Comparison of ENCODE assay signal across 1 cellular context in the genomic region with DNA sequence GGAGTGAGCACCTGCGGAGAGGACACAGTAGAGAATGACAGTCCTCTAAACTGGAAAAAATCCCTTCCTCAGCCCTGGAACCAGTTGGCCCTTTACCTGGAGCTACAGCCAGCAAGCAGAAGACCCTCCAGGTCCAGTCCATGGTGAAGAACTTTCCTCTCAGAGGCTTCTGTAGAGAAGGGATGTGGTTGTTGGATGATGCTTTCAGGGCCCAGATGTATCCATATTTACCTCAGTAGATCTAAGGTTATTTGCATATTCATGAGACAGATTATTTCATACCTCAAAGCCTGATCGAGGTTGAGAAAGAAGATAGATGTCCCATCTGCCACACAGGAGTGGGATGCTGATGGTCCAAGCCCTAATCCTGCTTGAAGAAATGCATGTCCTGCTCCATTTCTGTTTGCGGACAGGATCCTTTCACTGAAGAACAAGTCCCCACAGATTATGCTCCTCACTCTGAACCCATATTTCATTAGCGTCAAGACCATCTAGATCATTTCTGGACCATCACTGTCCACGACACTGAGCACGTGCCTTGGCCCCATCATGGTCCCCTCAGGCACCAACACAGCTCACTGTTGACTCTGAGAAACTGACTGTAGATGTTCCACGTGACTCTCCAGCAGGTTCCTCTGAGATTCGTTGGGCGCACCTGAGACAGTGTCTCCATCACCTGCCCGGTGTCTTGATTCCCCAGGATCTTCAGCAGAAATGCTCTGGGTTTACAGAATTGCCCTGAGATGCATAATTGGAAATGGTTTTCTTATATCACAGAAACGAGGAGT.
TF ChIP-seq lines count a peak whose summit lies in the region.

No MANE protein-coding gene starts in this region.

TF ChIP-seq in GM23338, 12 proteins besides CTCF, POLR2A, EP300 and RAD21 (continued from another document):
- TF ChIP-seq REST (IDR thresholded peaks at IDR 0.05; ENCODE audit: unreplicated experiment) (no peak), ZNF331 (CRISPR knock-in tag; IDR thresholded peaks at IDR 0.05; ENCODE audit: low read depth) (no peak), POLR2AphosphoS5 (IDR thresholded peaks at IDR 0.05; ENCODE audit: low read depth) (no peak), EZH2phosphoT487 (IDR thresholded peaks at IDR 0.05; ENCODE audit: unreplicated experiment) (no peak), ZNF114 (CRISPR knock-in tag; IDR thresholded peaks at IDR 0.05) (no peak), JUNB (IDR thresholded peaks at IDR 0.05; ENCODE audit: unreplicated experiment) (no peak), NANOG (IDR thresholded peaks at IDR 0.05; ENCODE audit: borderline replicate concordance) (no peak)
- TF ChIP-seq, protein P1, sequence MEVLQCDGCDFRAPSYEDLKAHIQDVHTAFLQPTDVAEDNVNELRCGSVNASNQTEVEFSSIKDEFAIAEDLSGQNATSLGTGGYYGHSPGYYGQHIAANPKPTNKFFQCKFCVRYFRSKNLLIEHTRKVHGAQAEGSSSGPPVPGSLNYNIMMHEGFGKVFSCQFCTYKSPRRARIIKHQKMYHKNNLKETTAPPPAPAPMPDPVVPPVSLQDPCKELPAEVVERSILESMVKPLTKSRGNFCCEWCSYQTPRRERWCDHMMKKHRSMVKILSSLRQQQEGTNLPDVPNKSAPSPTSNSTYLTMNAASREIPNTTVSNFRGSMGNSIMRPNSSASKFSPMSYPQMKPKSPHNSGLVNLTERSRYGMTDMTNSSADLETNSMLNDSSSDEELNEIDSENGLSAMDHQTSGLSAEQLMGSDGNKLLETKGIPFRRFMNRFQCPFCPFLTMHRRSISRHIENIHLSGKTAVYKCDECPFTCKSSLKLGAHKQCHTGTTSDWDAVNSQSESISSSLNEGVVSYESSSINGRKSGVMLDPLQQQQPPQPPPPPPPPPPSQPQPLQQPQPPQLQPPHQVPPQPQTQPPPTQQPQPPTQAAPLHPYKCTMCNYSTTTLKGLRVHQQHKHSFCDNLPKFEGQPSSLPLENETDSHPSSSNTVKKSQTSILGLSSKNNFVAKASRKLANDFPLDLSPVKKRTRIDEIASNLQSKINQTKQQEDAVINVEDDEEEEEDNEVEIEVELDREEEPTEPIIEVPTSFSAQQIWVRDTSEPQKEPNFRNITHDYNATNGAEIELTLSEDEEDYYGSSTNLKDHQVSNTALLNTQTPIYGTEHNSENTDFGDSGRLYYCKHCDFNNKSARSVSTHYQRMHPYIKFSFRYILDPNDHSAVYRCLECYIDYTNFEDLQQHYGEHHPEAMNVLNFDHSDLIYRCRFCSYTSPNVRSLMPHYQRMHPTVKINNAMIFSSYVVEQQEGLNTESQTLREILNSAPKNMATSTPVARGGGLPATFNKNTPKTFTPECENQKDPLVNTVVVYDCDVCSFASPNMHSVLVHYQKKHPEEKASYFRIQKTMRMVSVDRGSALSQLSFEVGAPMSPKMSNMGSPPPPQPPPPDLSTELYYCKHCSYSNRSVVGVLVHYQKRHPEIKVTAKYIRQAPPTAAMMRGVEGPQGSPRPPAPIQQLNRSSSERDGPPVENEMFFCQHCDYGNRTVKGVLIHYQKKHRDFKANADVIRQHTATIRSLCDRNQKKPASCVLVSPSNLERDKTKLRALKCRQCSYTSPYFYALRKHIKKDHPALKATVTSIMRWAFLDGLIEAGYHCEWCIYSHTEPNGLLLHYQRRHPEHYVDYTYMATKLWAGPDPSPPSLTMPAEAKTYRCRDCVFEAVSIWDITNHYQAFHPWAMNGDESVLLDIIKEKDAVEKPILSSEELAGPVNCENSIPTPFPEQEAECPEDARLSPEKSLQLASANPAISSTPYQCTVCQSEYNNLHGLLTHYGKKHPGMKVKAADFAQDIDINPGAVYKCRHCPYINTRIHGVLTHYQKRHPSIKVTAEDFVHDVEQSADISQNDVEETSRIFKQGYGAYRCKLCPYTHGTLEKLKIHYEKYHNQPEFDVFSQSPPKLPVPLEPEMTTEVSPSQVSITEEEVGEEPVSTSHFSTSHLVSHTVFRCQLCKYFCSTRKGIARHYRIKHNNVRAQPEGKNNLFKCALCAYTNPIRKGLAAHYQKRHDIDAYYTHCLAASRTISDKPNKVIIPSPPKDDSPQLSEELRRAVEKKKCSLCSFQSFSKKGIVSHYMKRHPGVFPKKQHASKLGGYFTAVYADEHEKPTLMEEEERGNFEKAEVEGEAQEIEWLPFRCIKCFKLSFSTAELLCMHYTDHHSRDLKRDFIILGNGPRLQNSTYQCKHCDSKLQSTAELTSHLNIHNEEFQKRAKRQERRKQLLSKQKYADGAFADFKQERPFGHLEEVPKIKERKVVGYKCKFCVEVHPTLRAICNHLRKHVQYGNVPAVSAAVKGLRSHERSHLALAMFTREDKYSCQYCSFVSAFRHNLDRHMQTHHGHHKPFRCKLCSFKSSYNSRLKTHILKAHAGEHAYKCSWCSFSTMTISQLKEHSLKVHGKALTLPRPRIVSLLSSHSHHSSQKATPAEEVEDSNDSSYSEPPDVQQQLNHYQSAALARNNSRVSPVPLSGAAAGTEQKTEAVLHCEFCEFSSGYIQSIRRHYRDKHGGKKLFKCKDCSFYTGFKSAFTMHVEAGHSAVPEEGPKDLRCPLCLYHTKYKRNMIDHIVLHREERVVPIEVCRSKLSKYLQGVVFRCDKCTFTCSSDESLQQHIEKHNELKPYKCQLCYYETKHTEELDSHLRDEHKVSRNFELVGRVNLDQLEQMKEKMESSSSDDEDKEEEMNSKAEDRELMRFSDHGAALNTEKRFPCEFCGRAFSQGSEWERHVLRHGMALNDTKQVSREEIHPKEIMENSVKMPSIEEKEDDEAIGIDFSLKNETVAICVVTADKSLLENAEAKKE (CRISPR knock-in tag; IDR thresholded peaks at IDR 0.05): no peak
TF ChIP-seq in GM23338: peak in this region for 0.
